26 cellular contexts compared by ENCODE assay signal in the genomic region with DNA sequence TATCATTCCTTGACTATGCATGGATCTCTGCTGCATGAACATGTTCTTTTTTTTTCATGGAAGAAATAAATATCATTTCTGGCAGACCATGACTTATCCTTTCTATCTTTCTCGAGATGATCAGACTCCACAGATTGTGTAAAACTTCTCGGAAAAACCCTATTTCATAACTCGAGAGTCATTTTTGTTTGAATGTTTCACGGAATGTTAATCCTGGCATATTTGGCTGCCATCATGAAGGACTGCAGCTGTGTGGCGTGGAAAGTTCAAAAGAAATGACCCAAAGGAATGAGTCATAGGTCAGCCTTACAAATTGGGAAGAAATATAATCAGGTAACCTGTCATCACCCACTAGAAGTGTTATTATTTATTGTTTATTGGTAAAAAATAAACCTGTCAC.
DNase-seq lines count a peak whose midpoint lies in the region; ATAC-seq and TF ChIP-seq lines count a peak whose summit lies in the region.
"Had no signal": no experiment of that assay in that cellular context is flagged by ENCODE, and none has a peak within 500 bp of the region (broad histone marks: within the 10 kb centered on the region; RNA-seq: fewer than 3 reads in every experiment).

No MANE protein-coding gene starts in this region.

- no peak overlapping the region for H2BK15ac ChIP-seq in mesenchymal stem cell (ENCODE audit: low read depth, poor library complexity, severe bottlenecking)

- H3K4me2 ChIP-seq in mesenchymal stem cell (ENCODE audit: low read length, poor library complexity, severe bottlenecking), result no peak overlapping the region

- H3K4me3 ChIP-seq in left ventricle myocardium inferior (no peak overlapping the region), mesenchymal stem cell (ENCODE audit: insufficient read depth in 1 of 2, low read depth in 1 of 2, low read length in 2 of 2) (no peak overlapping the region)
- H3K4me3 ChIP-seq: sigmoid colon, testis, vagina had no signal

- no peak for TF ChIP-seq CTCF in left ventricle myocardium inferior (IDR thresholded peaks at IDR 0.05; ENCODE audit: borderline replicate concordance)

- H3K27ac ChIP-seq in left ventricle myocardium inferior (replicated peaks), result no peak overlapping the region
- H3K27ac ChIP-seq in mesenchymal stem cell (ENCODE audit: low read length, poor library complexity, severe bottlenecking), result no peak overlapping the region
- H3K27ac ChIP-seq: testis had no signal

- H3K79me1 ChIP-seq in mesenchymal stem cell (replicated peaks; ENCODE audit: low read length, poor library complexity, severe bottlenecking), result no peaks in the 10 kb centered on the region

- no peak overlapping the region for H3K18ac ChIP-seq in mesenchymal stem cell (ENCODE audit: low read depth in 1 of 2, low read length in 2 of 2)

- no peak overlapping the region for H4K8ac ChIP-seq in mesenchymal stem cell (ENCODE audit: low read length)

- H2BK120ac ChIP-seq in mesenchymal stem cell (ENCODE audit: low read depth, low read length), result no peak overlapping the region

- no peak overlapping the region for H3K4ac ChIP-seq in mesenchymal stem cell (ENCODE audit: low read depth in 1 of 2, low read length in 2 of 2)

- H3K23ac ChIP-seq in mesenchymal stem cell (ENCODE audit: low read length in 2 of 2), result no peak overlapping the region

- H3K27me3 ChIP-seq in left ventricle myocardium inferior (ENCODE audit: low read depth) (no peaks in the 10 kb centered on the region), mesenchymal stem cell (ENCODE audit: control insufficient read depth in 1 of 2, insufficient read depth in 1 of 2, low read length in 2 of 2) (no peaks in the 10 kb centered on the region)
- H3K27me3 ChIP-seq: sigmoid colon, testis, vagina had no signal

- H3K9me3 ChIP-seq in left ventricle myocardium inferior (replicated peaks) (no peaks in the 10 kb centered on the region), mesenchymal stem cell (ENCODE audit: control insufficient read depth, low read length) (peaks cover 22% of the 10 kb centered on the region)
- H3K9me3 ChIP-seq: sigmoid colon, testis, vagina had no signal

- H2BK12ac ChIP-seq in mesenchymal stem cell (ENCODE audit: low read length in 2 of 2), result no peak overlapping the region

- ATAC-seq in Right ventricle myocardium superior (ENCODE audit: poor library complexity) (peak; percentile 52), GM18498 (IDR thresholded peaks at IDR 0.05; ENCODE audit: unreplicated experiment) (no peak)
- ATAC-seq: CD8-positive, alpha-beta T cell had no signal

- no peak overlapping the region for H2AK5ac ChIP-seq in mesenchymal stem cell (ENCODE audit: low read length, severe bottlenecking)

- intact Hi-C loops in Right ventricle myocardium superior (cut with DNase I), result no loop called here
- intact Hi-C loops in left ventricle myocardium inferior (cut with micrococcal nuclease), result no loop called here

- DNase-seq in Right ventricle myocardium superior (no peak), left ventricle myocardium inferior (no peak), fibroblast of gingiva (ENCODE audit: low read depth) (peak; percentile 84), mesenchymal stem cell (peak; percentile 57), Ammon's horn (ENCODE audit: low spot score) (no peak), superior temporal gyrus (ENCODE audit: extremely low spot score) (no peak)
- no peak for DNase-seq in activated CD4-positive, CD25-positive, alpha-beta regulatory T cell (lab: John Stamatoyannopoulos, UW)
- DNase-seq: activated B cell treated with CpG ODN at 0.5 μM for 24 hours; activated CD4-positive, alpha-beta T cell treated with anti-CD3 and anti-CD28 coated beads, Interleukin-2, amount 50 U/mL, for 48 hours; activated naive CD4-positive, alpha-beta T cell treated with anti-CD3 and anti-CD28 coated beads for 36 hours; amniotic stem cell; CD8-positive, alpha-beta T cell; DMS153; effector memory CD4-positive, alpha-beta T cell; hypothalamus; immature natural killer cell; NCI-H2081 treated with DMSO at 0.1 percent for 48 hours; NCI-H345; NCI-H82; sigmoid colon; stimulated activated CD4-positive, alpha-beta T cell treated with anti-CD3 and anti-CD28 coated beads, Interleukin-15, amount 100 ng/mL, for 24 hours; stimulated activated naive CD4-positive, alpha-beta T cell; T-helper 1 cell; testis had no signal

- 70% methylated on average over 5 of the region's 5 CpGs for whole genome bisulfite sequencing in mesenchymal stem cell

- H3K36me3 ChIP-seq in left ventricle myocardium inferior (no peaks in the 10 kb centered on the region), mesenchymal stem cell (ENCODE audit: control insufficient read depth in 1 of 2, insufficient read depth in 2 of 2, low read depth in 1 of 2, low read length in 2 of 2) (no peaks in the 10 kb centered on the region)
- H3K36me3 ChIP-seq: sigmoid colon, vagina had no signal

- H2AFZ ChIP-seq in mesenchymal stem cell (ENCODE audit: low read depth, low read length), result no peak overlapping the region

- no peaks in the 10 kb centered on the region for H3K4me1 ChIP-seq in left ventricle myocardium inferior
- no peaks in the 10 kb centered on the region for H3K4me1 ChIP-seq in mesenchymal stem cell (ENCODE audit: control insufficient read depth, insufficient read depth, low read depth, low read length)
- H3K4me1 ChIP-seq: sigmoid colon, testis had no signal

- no peak overlapping the region for H3K14ac ChIP-seq in mesenchymal stem cell (ENCODE audit: low read length in 2 of 2)

- H4K91ac ChIP-seq in mesenchymal stem cell (ENCODE audit: low read length), result no peak overlapping the region

- no peak overlapping the region for H2BK5ac ChIP-seq in mesenchymal stem cell (ENCODE audit: low read depth, low read length, poor library complexity, severe bottlenecking)

- H3K9ac ChIP-seq in mesenchymal stem cell (ENCODE audit: low read length), result no peak overlapping the region

Comparison
In these comparisons a context has a peak if more than half of its experiments do, and no peak if none do; other contexts are left out.
1. DNase-seq: peak in fibroblast of gingiva (single experiment) and mesenchymal stem cell (single experiment); none in Right ventricle myocardium superior (single experiment), left ventricle myocardium inferior (single experiment), Ammon's horn (single experiment), activated CD4-positive, CD25-positive, alpha-beta regulatory T cell (0 of 4) and superior temporal gyrus (single experiment).